Comparison of ENCODE assay signal across 9 cellular contexts in genomic region chr22:50498322-50498861, GRCh38. TPM values are rescaled to one million over a fixed set of nuclear protein-coding genes. Genes with fewer than 3 reads are reported as not detected.
DNase-seq lines count a peak whose midpoint lies in the region; ATAC-seq, FAIRE-seq and TF ChIP-seq lines count a peak whose summit lies in the region.
"Had no signal": no experiment of that assay in that cellular context is flagged by ENCODE, and none has a peak within 500 bp of the region (broad histone marks: within the 10 kb centered on the region; RNA-seq: fewer than 3 reads in every experiment).

No MANE protein-coding gene starts in this region.

- ATAC-seq in HepG2 (peak; percentile 93), HG03196 (IDR thresholded peaks at IDR 0.05; ENCODE audit: unreplicated experiment) (no peak)

- no peak overlapping the region for H3K9ac ChIP-seq in HepG2 (ENCODE audit: insufficient read depth, low read depth, low read length)

- in situ Hi-C loops in HepG2 (cut with HindIII; ENCODE audit: extremely low pct_ligation_motif_present, low pct_unique_long_range_greater_than_20kb), result no loop called here

- peak; percentile 90 for TF ChIP-seq CTCF in HepG2 (CRISPR knock-in tag; IDR thresholded peaks at IDR 0.05)

- FAIRE-seq in A204.1 (lab: Jason Lieb, UNC), result peak; percentile 57
- peak; percentile 61 for FAIRE-seq in GM12892 (lab: Jason Lieb, UNC)
- FAIRE-seq in HepG2 (lab: Jason Lieb, UNC), result peak; percentile 90

- no peak overlapping the region for H2AFZ ChIP-seq in HepG2 (ENCODE audit: low read length)

- intact Hi-C loops in HepG2 (cut with micrococcal nuclease; ENCODE audit: unreplicated experiment), result loop anchor here (5.0 kb wide), 1 partner anchor 256 kb away; no protein-coding TSS in a partner anchor

- no peaks in the 10 kb centered on the region for H3K27me3 ChIP-seq in HepG2 (ENCODE audit: control insufficient read depth in 1 of 2, insufficient read depth in 2 of 2, low read length in 2 of 2)

- under 1% methylated on average over 12 of the region's 13 CpGs for WGBS in HepG2 (ENCODE audit: low lambda C conversion rate)

- POLR2A ChIA-PET in HepG2 (lab: Yijun Ruan, JAX), result interaction anchor here (0.7 to 3.3 kb wide), 7 partner anchors 9 to 256 kb away, joined by 3 to 15 read pairs (median 5); partner anchors contain the start of genes ADM2, LMF2, MIOX and NCAPH2

- no peak for DNase-seq in GM12892 (ENCODE audit: insufficient read length)
- peak; percentile 61 for DNase-seq in NCI-H460 (ENCODE audit: extremely low read depth, low read depth)
- peak; percentile 61 to 76 for DNase-seq in activated CD4-positive, alpha-beta T cell treated with anti-CD3 and anti-CD28 coated beads for 4 hours
- DNase-seq in dedifferentiated amniotic fluid mesenchymal stem cell (ENCODE audit: extremely low spot score), result peak; percentile 27
- DNase-seq in HepG2 (ENCODE audit: low spot score), result peak; percentile 80
- peak; percentile 66 for DNase-seq in stimulated activated CD8-positive, alpha-beta memory T cell treated with anti-CD3 and anti-CD28 coated beads, Interleukin-12 subunit alpha, Interleukin-12 subunit beta, amount 100 ng/mL, for 1 hour (ENCODE audit: low read depth)

- H3K4me2 ChIP-seq in HepG2 (ENCODE audit: low read depth, low read length), result peak overlapping the region; percentile 62

- peak overlapping the region in 1 of 3 experiments; percentile 33; a peak in 2 of 6 replicates for H3K4me3 ChIP-seq in HepG2 (replicated peaks in 1 of 3; ENCODE audit: insufficient read depth in 1 of 3, low read depth in 2 of 3, low read length in 3 of 3)
- H3K4me3 ChIP-seq: skin epidermis had no signal

- CTCF ChIA-PET in HepG2 (lab: Yijun Ruan, JAX; ENCODE audit: low intra/inter-chr PET ratio, low total read pairs), result interaction anchor here (0.9 to 1.4 kb wide), 4 partner anchors 13 to 247 kb away, joined by 3 to 6 read pairs (median 4); no protein-coding TSS in a partner anchor

- BruUV-seq in HepG2 (replicated peaks; lab: Mats Ljungman, UMichigan), result no TSS peak

- H3K9me3 ChIP-seq in HepG2 (ENCODE audit: low read length), result no peaks in the 10 kb centered on the region

- no peaks in the 10 kb centered on the region for H3K79me2 ChIP-seq in HepG2 (ENCODE audit: insufficient read depth, low read length)

- peak overlapping the region; percentile 61 for H3K27ac ChIP-seq in HepG2 (ENCODE audit: extremely low read length, insufficient read depth, low read length)
- H3K27ac ChIP-seq: skin epidermis had no signal

- no peaks in the 10 kb centered on the region for H4K20me1 ChIP-seq in HepG2 (ENCODE audit: insufficient read depth, low read length)

- peak; percentile 55 for TF ChIP-seq RAD21 in HepG2 (CRISPR knock-in tag; IDR thresholded peaks at IDR 0.05)

- H3K36me3 ChIP-seq in HepG2 (replicated peaks in 1 of 2; ENCODE audit: control insufficient read depth in 1 of 2, insufficient read depth in 2 of 2, low read length in 2 of 2), result no peaks in the 10 kb centered on the region

- no peak for TF ChIP-seq EP300 in HepG2 (IDR thresholded peaks at IDR 0.05; ENCODE audit: low read depth in 2 of 2, low read length in 2 of 2)
- no peak for TF ChIP-seq EP300 in HepG2 (CRISPR knock-in tag; IDR thresholded peaks at IDR 0.05; ENCODE audit: borderline replicate concordance)

- H3K4me1 ChIP-seq in HepG2 (ENCODE audit: insufficient read depth, low read length), result peaks cover 32% of the 10 kb centered on the region

- TF ChIP-seq POLR2A in GM12892 (IDR thresholded peaks at IDR 0.05; ENCODE audit: low read depth, low read length), result no peak
- TF ChIP-seq POLR2A in HepG2 (IDR thresholded peaks at IDR 0.05; ENCODE audit: insufficient read depth in 1 of 2, low read depth in 2 of 2, low read length in 2 of 2), result no peak

RNA-seq across cellular contexts. Expression of gene LMF2, which starts 9.1 kb away (rescaled TPM):
- 6.7 TPM for polyA plus RNA-seq in GM12892 (2012; ENCODE audit: missing spikeins)
- 17.0 and 21.1 TPM in 2 replicates for total RNA-seq in NCI-H460 (2014; rRNA removed; shearing (Covaris generic))
- 207 and 281 TPM in 2 replicates for polyA plus RNA-seq in NCI-H460 (2014; cell fraction: nucleus; rRNA removed)
- total RNA-seq in HepG2 (2016; rRNA removed; fragmentation: Illumina TruSeq; extraction: Trizol), result 10.2 and 30.6 TPM in 2 replicates
- 6.3 and 7.5 TPM in 2 replicates for total RNA-seq in HepG2 (2016; cell fraction: cytosol; rRNA removed; fragmentation: Illumina TruSeq; extraction: Trizol; ENCODE audit: low read depth)
- 8.1 and 32.3 TPM in 2 replicates for total RNA-seq in HepG2 (2016; cell fraction: insoluble cytoplasmic fraction; rRNA removed; fragmentation: Illumina TruSeq; extraction: Trizol)
- 12.9 and 13.8 TPM in 2 replicates for total RNA-seq in HepG2 (2016; cell fraction: membrane; rRNA removed; fragmentation: Illumina TruSeq; extraction: Trizol)
- 37.5 and 43.9 TPM in 2 replicates for total RNA-seq in HepG2 (2016; cell fraction: nucleus; rRNA removed; fragmentation: Illumina TruSeq; extraction: Trizol)
- polyA plus RNA-seq in HepG2 (2011; rRNA removed), result 23.3 and 37.9 TPM in 2 replicates
- polyA plus RNA-seq in HepG2 (2011; cell fraction: cytosol; rRNA removed), result 18.2 and 36.8 TPM in 2 replicates
- polyA plus RNA-seq in HepG2 (2011; cell fraction: nucleus; rRNA removed), result 284 and 409 TPM in 2 replicates
- polyA plus RNA-seq in HepG2 (2012), result 20.6 and 26.6 TPM in 2 replicates
- 9.6 and 9.7 TPM in 2 replicates for polyA plus RNA-seq in HepG2 (2016; cell fraction: cytosol; fragmentation: Illumina TruSeq; extraction: Trizol; ENCODE audit: low read depth)
- 10.4 and 13.2 TPM in 2 replicates for polyA plus RNA-seq in HepG2 (2016; cell fraction: insoluble cytoplasmic fraction; fragmentation: Illumina TruSeq; extraction: Trizol; ENCODE audit: low read depth)
- 11.7 and 14.1 TPM in 2 replicates for polyA plus RNA-seq in HepG2 (2016; cell fraction: membrane; fragmentation: Illumina TruSeq; extraction: Trizol; ENCODE audit: low read depth)
- 103 and 105 TPM in 2 replicates for polyA plus RNA-seq in HepG2 (2016; cell fraction: nucleus; fragmentation: Illumina TruSeq; extraction: Trizol; ENCODE audit: insufficient read depth, low read depth)
- polyA minus RNA-seq in HepG2 (2011; rRNA and poly(A)+ RNA removed; ENCODE audit: low replicate concordance), result 33.1 and 122 TPM in 2 replicates
- polyA minus RNA-seq in HepG2 (2011; cell fraction: cytosol; rRNA and poly(A)+ RNA removed), result 51.0 and 56.0 TPM in 2 replicates
- 27.5 and 28.8 TPM in 2 replicates for polyA minus RNA-seq in HepG2 (2011; cell fraction: nucleus; rRNA and poly(A)+ RNA removed)

RNA-seq across cellular contexts. Expression of gene NCAPH2, which starts 9.6 kb away (rescaled TPM):
- 29.4 TPM for polyA plus RNA-seq in GM12892 (2012; ENCODE audit: missing spikeins)
- total RNA-seq in NCI-H460 (2014; rRNA removed; shearing (Covaris generic)), result 28.6 and 38.0 TPM in 2 replicates
- 137 and 157 TPM in 2 replicates for polyA plus RNA-seq in NCI-H460 (2014; cell fraction: nucleus; rRNA removed)
- 44.1 and 64.4 TPM in 2 replicates for total RNA-seq in HepG2 (2016; rRNA removed; fragmentation: Illumina TruSeq; extraction: Trizol)
- total RNA-seq in HepG2 (2016; cell fraction: cytosol; rRNA removed; fragmentation: Illumina TruSeq; extraction: Trizol; ENCODE audit: low read depth), result 21.9 and 25.9 TPM in 2 replicates
- 38.6 and 60.9 TPM in 2 replicates for total RNA-seq in HepG2 (2016; cell fraction: insoluble cytoplasmic fraction; rRNA removed; fragmentation: Illumina TruSeq; extraction: Trizol)
- 36.3 and 40.8 TPM in 2 replicates for total RNA-seq in HepG2 (2016; cell fraction: membrane; rRNA removed; fragmentation: Illumina TruSeq; extraction: Trizol)
- total RNA-seq in HepG2 (2016; cell fraction: nucleus; rRNA removed; fragmentation: Illumina TruSeq; extraction: Trizol), result 55.8 and 71.9 TPM in 2 replicates
- polyA plus RNA-seq in HepG2 (2011; rRNA removed), result 27.6 and 28.1 TPM in 2 replicates
- 14.9 and 27.9 TPM in 2 replicates for polyA plus RNA-seq in HepG2 (2011; cell fraction: cytosol; rRNA removed)
- polyA plus RNA-seq in HepG2 (2011; cell fraction: nucleus; rRNA removed), result 133 and 198 TPM in 2 replicates
- 18.5 and 22.1 TPM in 2 replicates for polyA plus RNA-seq in HepG2 (2012)
- polyA plus RNA-seq in HepG2 (2016; cell fraction: cytosol; fragmentation: Illumina TruSeq; extraction: Trizol; ENCODE audit: low read depth), result 19.2 and 20.6 TPM in 2 replicates
- 35.4 and 35.6 TPM in 2 replicates for polyA plus RNA-seq in HepG2 (2016; cell fraction: insoluble cytoplasmic fraction; fragmentation: Illumina TruSeq; extraction: Trizol; ENCODE audit: low read depth)
- 30.3 and 30.4 TPM in 2 replicates for polyA plus RNA-seq in HepG2 (2016; cell fraction: membrane; fragmentation: Illumina TruSeq; extraction: Trizol; ENCODE audit: low read depth)
- 141 and 144 TPM in 2 replicates for polyA plus RNA-seq in HepG2 (2016; cell fraction: nucleus; fragmentation: Illumina TruSeq; extraction: Trizol; ENCODE audit: insufficient read depth, low read depth)
- polyA minus RNA-seq in HepG2 (2011; rRNA and poly(A)+ RNA removed; ENCODE audit: low replicate concordance), result 32.7 and 68.1 TPM in 2 replicates
- 16.6 and 22.2 TPM in 2 replicates for polyA minus RNA-seq in HepG2 (2011; cell fraction: cytosol; rRNA and poly(A)+ RNA removed)
- polyA minus RNA-seq in HepG2 (2011; cell fraction: nucleus; rRNA and poly(A)+ RNA removed), result 13.8 and 21.0 TPM in 2 replicates

RNA-seq across cellular contexts. Expression of gene MIOX, which starts 11.7 kb away (rescaled TPM):
- not detected for polyA plus RNA-seq in GM12892 (2012; ENCODE audit: missing spikeins)
- 0.27 and 0.29 TPM in 2 replicates for total RNA-seq in NCI-H460 (2014; rRNA removed; shearing (Covaris generic))
- 0.42 TPM in 1 of 2 replicates, not detected in the other for polyA plus RNA-seq in NCI-H460 (2014; cell fraction: nucleus; rRNA removed)
- total RNA-seq in HepG2 (2016; rRNA removed; fragmentation: Illumina TruSeq; extraction: Trizol), result 1.2 and 1.5 TPM in 2 replicates
- total RNA-seq in HepG2 (2016; cell fraction: cytosol; rRNA removed; fragmentation: Illumina TruSeq; extraction: Trizol; ENCODE audit: low read depth), result 1.2 and 1.7 TPM in 2 replicates
- total RNA-seq in HepG2 (2016; cell fraction: insoluble cytoplasmic fraction; rRNA removed; fragmentation: Illumina TruSeq; extraction: Trizol), result 1.3 and 2.0 TPM in 2 replicates
- 1.9 and 2.9 TPM in 2 replicates for total RNA-seq in HepG2 (2016; cell fraction: membrane; rRNA removed; fragmentation: Illumina TruSeq; extraction: Trizol)
- 1.7 and 2.7 TPM in 2 replicates for total RNA-seq in HepG2 (2016; cell fraction: nucleus; rRNA removed; fragmentation: Illumina TruSeq; extraction: Trizol)
- polyA plus RNA-seq in HepG2 (2011; rRNA removed), result 2.9 and 5.0 TPM in 2 replicates
- polyA plus RNA-seq in HepG2 (2011; cell fraction: cytosol; rRNA removed), result 2.3 and 3.0 TPM in 2 replicates
- polyA plus RNA-seq in HepG2 (2011; cell fraction: nucleus; rRNA removed), result 27.0 and 27.4 TPM in 2 replicates
- 1.8 and 3.2 TPM in 2 replicates for polyA plus RNA-seq in HepG2 (2012)
- polyA plus RNA-seq in HepG2 (2016; cell fraction: cytosol; fragmentation: Illumina TruSeq; extraction: Trizol; ENCODE audit: low read depth), result 2.6 and 2.7 TPM in 2 replicates
- polyA plus RNA-seq in HepG2 (2016; cell fraction: insoluble cytoplasmic fraction; fragmentation: Illumina TruSeq; extraction: Trizol; ENCODE audit: low read depth), result 1.4 and 1.6 TPM in 2 replicates
- 1.6 and 1.8 TPM in 2 replicates for polyA plus RNA-seq in HepG2 (2016; cell fraction: membrane; fragmentation: Illumina TruSeq; extraction: Trizol; ENCODE audit: low read depth)
- polyA plus RNA-seq in HepG2 (2016; cell fraction: nucleus; fragmentation: Illumina TruSeq; extraction: Trizol; ENCODE audit: insufficient read depth, low read depth), result 3.9 and 5.8 TPM in 2 replicates
- polyA minus RNA-seq in HepG2 (2011; rRNA and poly(A)+ RNA removed; ENCODE audit: low replicate concordance), result 5.0 TPM in 1 of 2 replicates, not detected in the other
- 1.1 TPM in 1 of 2 replicates, not detected in the other for polyA minus RNA-seq in HepG2 (2011; cell fraction: cytosol; rRNA and poly(A)+ RNA removed)
- 1.2 and 2.2 TPM in 2 replicates for polyA minus RNA-seq in HepG2 (2011; cell fraction: nucleus; rRNA and poly(A)+ RNA removed)

RNA-seq across cellular contexts. Expression of gene ADM2, which starts 17.0 kb away (rescaled TPM):
- polyA plus RNA-seq in GM12892 (2012; ENCODE audit: missing spikeins), result 0.19 TPM
- total RNA-seq in NCI-H460 (2014; rRNA removed; shearing (Covaris generic)), result 8.9 and 9.2 TPM in 2 replicates
- 12.6 and 15.2 TPM in 2 replicates for polyA plus RNA-seq in NCI-H460 (2014; cell fraction: nucleus; rRNA removed)
- 0.76 and 1.2 TPM in 2 replicates for total RNA-seq in HepG2 (2016; rRNA removed; fragmentation: Illumina TruSeq; extraction: Trizol)
- total RNA-seq in HepG2 (2016; cell fraction: cytosol; rRNA removed; fragmentation: Illumina TruSeq; extraction: Trizol; ENCODE audit: low read depth), result 0.10 and 0.18 TPM in 2 replicates
- 0.68 and 1.4 TPM in 2 replicates for total RNA-seq in HepG2 (2016; cell fraction: insoluble cytoplasmic fraction; rRNA removed; fragmentation: Illumina TruSeq; extraction: Trizol)
- total RNA-seq in HepG2 (2016; cell fraction: membrane; rRNA removed; fragmentation: Illumina TruSeq; extraction: Trizol), result 0.68 and 0.83 TPM in 2 replicates
- total RNA-seq in HepG2 (2016; cell fraction: nucleus; rRNA removed; fragmentation: Illumina TruSeq; extraction: Trizol), result 1.3 and 1.9 TPM in 2 replicates
- 3.0 and 4.0 TPM in 2 replicates for polyA plus RNA-seq in HepG2 (2011; rRNA removed)
- 2.7 and 2.8 TPM in 2 replicates for polyA plus RNA-seq in HepG2 (2011; cell fraction: cytosol; rRNA removed)
- 7.0 and 9.2 TPM in 2 replicates for polyA plus RNA-seq in HepG2 (2011; cell fraction: nucleus; rRNA removed)
- polyA plus RNA-seq in HepG2 (2012), result 3.7 and 10.8 TPM in 2 replicates
- 0.40 and 0.43 TPM in 2 replicates for polyA plus RNA-seq in HepG2 (2016; cell fraction: cytosol; fragmentation: Illumina TruSeq; extraction: Trizol; ENCODE audit: low read depth)
- polyA plus RNA-seq in HepG2 (2016; cell fraction: insoluble cytoplasmic fraction; fragmentation: Illumina TruSeq; extraction: Trizol; ENCODE audit: low read depth), result 1.3 and 1.6 TPM in 2 replicates
- 0.73 and 0.76 TPM in 2 replicates for polyA plus RNA-seq in HepG2 (2016; cell fraction: membrane; fragmentation: Illumina TruSeq; extraction: Trizol; ENCODE audit: low read depth)
- 6.0 and 6.1 TPM in 2 replicates for polyA plus RNA-seq in HepG2 (2016; cell fraction: nucleus; fragmentation: Illumina TruSeq; extraction: Trizol; ENCODE audit: insufficient read depth, low read depth)
- polyA minus RNA-seq in HepG2 (2011; rRNA and poly(A)+ RNA removed; ENCODE audit: low replicate concordance), result 0.94 and 3.6 TPM in 2 replicates
- 3.0 and 3.9 TPM in 2 replicates for polyA minus RNA-seq in HepG2 (2011; cell fraction: cytosol; rRNA and poly(A)+ RNA removed)
- polyA minus RNA-seq in HepG2 (2011; cell fraction: nucleus; rRNA and poly(A)+ RNA removed), result 2.7 and 3.0 TPM in 2 replicates

RNA-seq across cellular contexts. Expression of gene SBF1, which starts 23.6 kb away (rescaled TPM):
- 11.6 TPM for polyA plus RNA-seq in GM12892 (2012; ENCODE audit: missing spikeins)
- 37.0 and 40.3 TPM in 2 replicates for total RNA-seq in NCI-H460 (2014; rRNA removed; shearing (Covaris generic))
- 77.0 and 85.6 TPM in 2 replicates for polyA plus RNA-seq in NCI-H460 (2014; cell fraction: nucleus; rRNA removed)
- total RNA-seq in HepG2 (2016; rRNA removed; fragmentation: Illumina TruSeq; extraction: Trizol), result 21.3 and 40.9 TPM in 2 replicates
- 10.6 and 11.9 TPM in 2 replicates for total RNA-seq in HepG2 (2016; cell fraction: cytosol; rRNA removed; fragmentation: Illumina TruSeq; extraction: Trizol; ENCODE audit: low read depth)
- 18.4 and 42.1 TPM in 2 replicates for total RNA-seq in HepG2 (2016; cell fraction: insoluble cytoplasmic fraction; rRNA removed; fragmentation: Illumina TruSeq; extraction: Trizol)
- 25.7 and 27.6 TPM in 2 replicates for total RNA-seq in HepG2 (2016; cell fraction: membrane; rRNA removed; fragmentation: Illumina TruSeq; extraction: Trizol)
- 35.2 and 39.9 TPM in 2 replicates for total RNA-seq in HepG2 (2016; cell fraction: nucleus; rRNA removed; fragmentation: Illumina TruSeq; extraction: Trizol)
- 31.7 and 43.3 TPM in 2 replicates for polyA plus RNA-seq in HepG2 (2011; rRNA removed)
- polyA plus RNA-seq in HepG2 (2011; cell fraction: cytosol; rRNA removed), result 23.0 and 36.7 TPM in 2 replicates
- polyA plus RNA-seq in HepG2 (2011; cell fraction: nucleus; rRNA removed), result 212 and 268 TPM in 2 replicates
- polyA plus RNA-seq in HepG2 (2012), result 35.0 and 42.8 TPM in 2 replicates
- 5.2 and 5.5 TPM in 2 replicates for polyA plus RNA-seq in HepG2 (2016; cell fraction: cytosol; fragmentation: Illumina TruSeq; extraction: Trizol; ENCODE audit: low read depth)
- polyA plus RNA-seq in HepG2 (2016; cell fraction: insoluble cytoplasmic fraction; fragmentation: Illumina TruSeq; extraction: Trizol; ENCODE audit: low read depth), result 23.9 and 35.9 TPM in 2 replicates
- polyA plus RNA-seq in HepG2 (2016; cell fraction: membrane; fragmentation: Illumina TruSeq; extraction: Trizol; ENCODE audit: low read depth), result 16.7 and 21.6 TPM in 2 replicates
- polyA plus RNA-seq in HepG2 (2016; cell fraction: nucleus; fragmentation: Illumina TruSeq; extraction: Trizol; ENCODE audit: insufficient read depth, low read depth), result 92.6 and 93.2 TPM in 2 replicates
- polyA minus RNA-seq in HepG2 (2011; rRNA and poly(A)+ RNA removed; ENCODE audit: low replicate concordance), result 67.4 and 124 TPM in 2 replicates
- 36.5 and 37.3 TPM in 2 replicates for polyA minus RNA-seq in HepG2 (2011; cell fraction: cytosol; rRNA and poly(A)+ RNA removed)
- polyA minus RNA-seq in HepG2 (2011; cell fraction: nucleus; rRNA and poly(A)+ RNA removed), result 65.0 and 67.6 TPM in 2 replicates
